7 cellular contexts compared by ENCODE assay signal in the genomic region with DNA sequence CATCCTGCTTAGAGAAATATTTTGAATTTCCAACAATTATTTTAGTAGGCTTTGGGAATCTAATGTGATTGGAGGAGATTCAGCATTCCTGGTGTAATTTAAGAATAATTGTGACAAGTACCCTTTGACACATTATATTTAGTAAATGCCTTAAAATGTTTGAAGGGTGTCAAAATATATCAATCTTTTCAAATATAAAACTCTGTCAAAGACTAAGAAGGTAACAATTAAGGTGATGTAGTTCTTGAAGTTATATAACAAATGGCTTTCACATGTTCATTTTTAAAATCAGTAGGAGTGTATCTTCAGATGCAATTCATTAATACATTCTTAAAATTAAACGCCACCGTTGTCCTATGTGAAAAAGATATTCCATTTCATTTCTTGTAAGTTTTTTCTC.
"Had no signal": no experiment of that assay in that cellular context is flagged by ENCODE, and none has a peak within 500 bp of the region (broad histone marks: within the 10 kb centered on the region; RNA-seq: fewer than 3 reads in every experiment).

No MANE protein-coding gene starts in this region.

- ATAC-seq: HCT116, HepG2 had no signal

- H3K36me3 ChIP-seq: HAP-1 had no signal

- FAIRE-seq: HepG2 had no signal

- DNase-seq: GM23248, GOT3, H7, HFFc6 had no signal

- H3K4me3 ChIP-seq: GM23248, HAP-1 had no signal

- H3K27ac ChIP-seq: GM23248 had no signal

- H3K4me1 ChIP-seq: HAP-1 had no signal

- H3K9ac ChIP-seq: GM23248 had no signal

- H3K9me3 ChIP-seq: HAP-1 had no signal
